In genomic region chr1:31460027-31460426, GRCh38 we compare ENCODE assay signal across 14 cellular contexts. TPM values are rescaled to one million over a fixed set of nuclear protein-coding genes. Genes with fewer than 3 reads are reported as not detected.
DNase-seq lines count a peak whose midpoint lies in the region; ATAC-seq and TF ChIP-seq lines count a peak whose summit lies in the region.
"Had no signal": no experiment of that assay in that cellular context is flagged by ENCODE, and none has a peak within 500 bp of the region (broad histone marks: within the 10 kb centered on the region; RNA-seq: fewer than 3 reads in every experiment).

No MANE protein-coding gene starts in this region.

- TF ChIP-seq CTCF in MCF 10A (IDR thresholded peaks at IDR 0.05; ENCODE audit: unreplicated experiment) (peak; percentile 45), mammary epithelial cell (conservative IDR thresholded peaks at IDR 0.05 in 1 of 2, IDR thresholded peaks at IDR 0.05 in 1 of 2; ENCODE audit: extremely low read depth in 1 of 2, insufficient read depth in 1 of 2, low read depth in 1 of 2, low read length in 2 of 2) (peak in 1 of 2 donors; percentile 20), RWPE2 (IDR thresholded peaks at IDR 0.05; ENCODE audit: poor library complexity, severe bottlenecking) (peak; percentile 13), foreskin fibroblast (IDR thresholded peaks at IDR 0.05; ENCODE audit: low read depth, low read length) (peak; percentile 17)

- H3K36me3 Mint-ChIP-seq in MCF 10A (ENCODE audit: insufficient read depth, unreplicated experiment) = no peaks in the 10 kb centered on the region

- H3K79me2 ChIP-seq in mammary epithelial cell (ENCODE audit: insufficient read depth, low read length) = no peaks in the 10 kb centered on the region

- BruUV-seq in MCF 10A (replicated peaks; lab: Mats Ljungman, UMichigan) = no TSS peak
- BruUV-seq in mammary epithelial cell (replicated peaks; lab: Mats Ljungman, UMichigan) = no TSS peak

- H3K4me1 ChIP-seq in mammary epithelial cell (ENCODE audit: insufficient read depth, low read length) (no peaks in the 10 kb centered on the region), RWPE2 (ENCODE audit: insufficient read depth, poor library complexity, severe bottlenecking) (no peaks in the 10 kb centered on the region), HAP-1 (no peaks in the 10 kb centered on the region)
- H3K4me1 ChIP-seq: psoas muscle had no signal

- H3K4me3 ChIP-seq in mammary epithelial cell (replicated peaks in 1 of 3; ENCODE audit: insufficient read depth in 1 of 3, low read depth in 2 of 3, low read length in 3 of 3) (no peak overlapping the region), RWPE2 (ENCODE audit: severe bottlenecking) (no peak overlapping the region), foreskin fibroblast (ENCODE audit: low read depth in 1 of 2, low read length in 2 of 2) (no peak overlapping the region), HAP-1 (no peak overlapping the region)
- H3K4me3 ChIP-seq: psoas muscle had no signal

- H3K27me3 ChIP-seq in mammary epithelial cell (ENCODE audit: insufficient read depth, low read length) (no peaks in the 10 kb centered on the region), RWPE2 (ENCODE audit: insufficient read depth, poor library complexity, severe bottlenecking) (no peaks in the 10 kb centered on the region), HAP-1 (ENCODE audit: low read depth) (no peaks in the 10 kb centered on the region; the same call in 1 of the 2 replicates)

- H3K27ac ChIP-seq in mammary epithelial cell (ENCODE audit: insufficient read depth, low read depth, low read length) (no peak overlapping the region), RWPE2 (ENCODE audit: poor library complexity, severe bottlenecking) (no peak overlapping the region)
- H3K27ac ChIP-seq: psoas muscle had no signal

- no peak overlapping the region for H2AFZ ChIP-seq in mammary epithelial cell (ENCODE audit: low read depth, low read length)

- 67% methylated on average over 5 of the region's 6 CpGs for WGBS in mammary epithelial cell (ENCODE audit: low coverage, missing lambda C conversion rate)

- peaks cover 20% of the 10 kb centered on the region for H3K27me3 Mint-ChIP-seq in MCF 10A (ENCODE audit: insufficient read depth, unreplicated experiment)

- POLR2A ChIA-PET in MCF 10A (lab: Yijun Ruan, JAX) = no interaction called here
- POLR2A ChIA-PET in HEK293T (lab: Yijun Ruan, JAX) = no interaction called here

- no peaks in the 10 kb centered on the region for H4K20me1 ChIP-seq in mammary epithelial cell (ENCODE audit: insufficient read depth, low read length)

- in situ Hi-C loops in mammary epithelial cell (cut with MboI; ENCODE audit: low sequenced_read_pairs in 2 of 2) = no loop called here
- in situ Hi-C loops in HAP-1 (cut with MboI; ENCODE audit: low sequenced_read_pairs) = no loop called here

- DNase-seq in MCF 10A (ENCODE audit: unreplicated experiment) (no peak), mammary epithelial cell (no peak), RWPE2 (ENCODE audit: low spot score) (no peak), foreskin fibroblast (peak; percentile 14 to 50), AG20443 (ENCODE audit: low spot score) (no peak), HEK293T (ENCODE audit: extremely low spot score) (no peak), HAP-1 (ENCODE audit: low spot score in 2 of 2) (no peak)
- DNase-seq: activated T-cell treated with anti-CD3 and anti-CD28 coated beads for 4 hours; CD4-positive, alpha-beta T cell; central memory CD4-positive, alpha-beta T cell; NCI-H345; psoas muscle; T-helper 17 cell had no signal

- H3K9me3 ChIP-seq in mammary epithelial cell (replicated peaks; ENCODE audit: insufficient read depth, low read length) = peaks cover 24% of the 10 kb centered on the region
- H3K9me3 ChIP-seq in RWPE2 (ENCODE audit: severe bottlenecking) = peaks cover 27% of the 10 kb centered on the region
- H3K9me3 ChIP-seq in HAP-1 = peaks cover 8% of the 10 kb centered on the region

- H3K4me3 Mint-ChIP-seq in MCF 10A (ENCODE audit: unreplicated experiment) = no peak overlapping the region
- H3K4me3 Mint-ChIP-seq: CD4-positive, alpha-beta T cell; T-helper 17 cell had no signal

- ATAC-seq in RWPE2 (ENCODE audit: low read depth) (no peak), GM19455 (IDR thresholded peaks at IDR 0.05; ENCODE audit: unreplicated experiment) (no peak)
- ATAC-seq: psoas muscle, T-helper 17 cell had no signal

- intact Hi-C loops in MCF 10A (cut with micrococcal nuclease) = loop anchor here (1.0 to 5.0 kb wide), 2 partner anchors 89 to 132 kb away; no protein-coding TSS in a partner anchor
- intact Hi-C loops in mammary epithelial cell (cut with micrococcal nuclease) = loop anchor here (1.0 kb wide), 2 partner anchors 89 to 329 kb away; no protein-coding TSS in a partner anchor

- no peak overlapping the region for H3K4me2 ChIP-seq in mammary epithelial cell (ENCODE audit: insufficient read depth, low read depth, low read length)

- H3K36me3 ChIP-seq in mammary epithelial cell (ENCODE audit: insufficient read depth, low read length) (no peaks in the 10 kb centered on the region), RWPE2 (ENCODE audit: low read depth) (no peaks in the 10 kb centered on the region), HAP-1 (replicated peaks) (no peaks in the 10 kb centered on the region)

- H3K27ac Mint-ChIP-seq in MCF 10A (ENCODE audit: low read depth, unreplicated experiment) = no peak overlapping the region
- H3K27ac Mint-ChIP-seq: CD4-positive, alpha-beta T cell; T-helper 17 cell had no signal

- CTCF ChIA-PET in MCF 10A (lab: Yijun Ruan, JAX) (no interaction called here), mammary epithelial cell (lab: Charles Lee; ENCODE audit: low non-redundant PET) (interaction anchor here (0.6 kb wide), 1 partner anchor 64 kb away, joined by 4 read pairs; no protein-coding TSS in a partner anchor), HEK293T (lab: Yijun Ruan, JAX) (no interaction called here)

- peaks cover 18% of the 10 kb centered on the region for H3K9me3 Mint-ChIP-seq in MCF 10A (ENCODE audit: unreplicated experiment)

- H3K4me1 Mint-ChIP-seq in MCF 10A (ENCODE audit: insufficient read depth, unreplicated experiment) = no peaks in the 10 kb centered on the region
- H3K4me1 Mint-ChIP-seq: T-helper 17 cell had no signal

- dilution Hi-C loops in mammary epithelial cell (cut with HindIII; ENCODE audit: low sequenced_read_pairs) = no loop called here

- no peak overlapping the region for H3K9ac ChIP-seq in mammary epithelial cell (ENCODE audit: insufficient read depth, low read length)

TF ChIP-seq in HEK293T, 16 proteins besides CTCF, POLR2A, EP300 and RAD21:
- TF ChIP-seq FOXM1 (IDR thresholded peaks at IDR 0.05; ENCODE audit: borderline replicate concordance) (no peak), ARNT (IDR thresholded peaks at IDR 0.05) (no peak)

RNA-seq across cellular contexts. Expression of gene SERINC2, which starts 47.0 kb away (rescaled TPM):
- total RNA-seq in MCF 10A (2022) (117 and 140 TPM in 2 replicates), mammary epithelial cell (100 to 1,000 TPM; 230 to 583 TPM)
- polyA plus RNA-seq in mammary epithelial cell = 737 TPM
- 521 TPM for polyA minus RNA-seq in mammary epithelial cell

Comparison
In these comparisons a context has a peak if more than half of its experiments do, and no peak if none do; other contexts are left out.
1. DNase-seq: peak in foreskin fibroblast (2 of 2); none in MCF 10A (single experiment), mammary epithelial cell (single experiment), RWPE2 (single experiment), AG20443 (single experiment), HEK293T (single experiment) and HAP-1 (0 of 2).